31 cellular contexts compared by ENCODE assay signal in the genomic region with DNA sequence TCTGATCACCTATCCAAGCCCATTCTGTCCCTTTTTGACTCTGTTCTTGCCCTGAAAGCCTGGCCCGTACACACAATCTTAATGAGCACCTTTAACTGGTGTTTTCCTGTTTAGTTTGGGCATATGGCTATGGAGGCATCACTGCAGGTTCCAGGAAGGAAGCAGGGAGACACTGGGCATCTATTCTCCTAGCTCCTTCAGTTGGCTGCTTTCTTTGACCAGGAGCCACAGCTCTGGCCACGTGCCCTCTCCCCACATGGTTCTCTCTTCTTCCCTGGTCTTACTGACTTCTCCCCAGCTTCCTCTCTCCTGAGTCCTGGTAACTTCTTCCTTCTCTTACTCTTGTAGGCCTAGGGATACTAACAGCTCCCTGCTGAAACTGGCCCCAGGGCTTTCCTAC.
"Had no signal": no experiment of that assay in that cellular context is flagged by ENCODE, and none has a peak within 500 bp of the region (broad histone marks: within the 10 kb centered on the region; RNA-seq: fewer than 3 reads in every experiment).

No MANE protein-coding gene starts in this region.

- H3K36me3 Mint-ChIP-seq: activated naive CD4-positive, alpha-beta T cell treated with anti-CD3 and anti-CD28 coated beads, Interleukin-2, amount 10 ng/mL, durations not matched to agents 7 days and 5 days; activated naive CD8-positive, alpha-beta T cell treated with anti-CD3 and anti-CD28 coated beads, Interleukin-2, amount 10 ng/mL, durations not matched to agents 7 days and 5 days; brain had no signal

- H3K27ac Mint-ChIP-seq: activated B cell treated with CpG ODN at 0.5 μM for 24 hours; activated CD8-positive, alpha-beta T cell treated with anti-CD3 and anti-CD28 coated beads for 36 hours; activated naive CD4-positive, alpha-beta T cell treated with anti-CD3 and anti-CD28 coated beads, Interleukin-2, amount 10 ng/mL, durations not matched to agents 7 days and 5 days; activated naive CD4-positive, alpha-beta T cell treated with anti-CD3 and anti-CD28 coated beads, Interleukin-2, amount 50 U/mL, for 72 hours; activated naive CD8-positive, alpha-beta T cell treated with anti-CD3 and anti-CD28 coated beads, Interleukin-2, amount 10 ng/mL, durations not matched to agents 7 days and 5 days; dendritic cell treated with granulocyte-macrophage colony-stimulating factor and Interleukin-4, amounts not matched to agents 40 ng/mL and 50 ng/mL, for 4 days; endodermal cell; T-helper 17 cell; T-helper 2 cell treated with Interferon-gamma antibody and Interleukin-4, amounts not matched to agents 5 μg/mL and 100 μg/mL, for 36 hours had no signal

- DNase-seq: activated B cell treated with CpG ODN at 0.5 μM for 24 hours; activated CD4-positive, alpha-beta T cell treated with anti-CD3 and anti-CD28 coated beads for 48 hours; activated CD4-positive, alpha-beta T cell treated with anti-CD3 and anti-CD28 coated beads, Interleukin-2, amount 50 U/mL, for 1 hour; activated CD4-positive, alpha-beta T cell treated with anti-CD3 and anti-CD28 coated beads, Interleukin-2, amount 50 U/mL, for 48 hours; activated CD8-positive, alpha-beta memory T cell treated with anti-CD3 and anti-CD28 coated beads for 24 hours; activated CD8-positive, alpha-beta T cell treated with anti-CD3 and anti-CD28 coated beads for 36 hours; activated gamma-delta T cell; activated naive CD4-positive, alpha-beta T cell; activated naive CD4-positive, alpha-beta T cell treated with anti-CD3 and anti-CD28 coated beads, Interleukin-2, amount 10 ng/mL, durations not matched to agents 7 days and 5 days; activated naive CD8-positive, alpha-beta T cell treated with anti-CD3 and anti-CD28 coated beads, Interleukin-2, amount 10 ng/mL, durations not matched to agents 7 days and 5 days; activated T-cell treated with anti-CD3 and anti-CD28 coated beads, Interleukin-2, amount 50 U/mL, for 1 hour; activated T-cell treated with anti-CD3 and anti-CD28 coated beads, Interleukin-2, amount 50 U/mL, for 48 hours; colonic mucosa; effector memory CD4-positive, alpha-beta T cell; endodermal cell; foreskin fibroblast; head of caudate nucleus; T-helper 1 cell; T-helper 17 cell; T1000; WERI-Rb-1 had no signal

- H3K27ac ChIP-seq: ascending aorta, colonic mucosa, dorsolateral prefrontal cortex, WERI-Rb-1 had no signal

- H3K4me3 ChIP-seq: ascending aorta, colonic mucosa, dorsolateral prefrontal cortex had no signal

- H3K9me3 ChIP-seq: ascending aorta, colonic mucosa had no signal

- H3K4me1 Mint-ChIP-seq: activated B cell treated with CpG ODN at 0.5 μM for 24 hours; activated naive CD4-positive, alpha-beta T cell treated with anti-CD3 and anti-CD28 coated beads, Interleukin-2, amount 10 ng/mL, durations not matched to agents 7 days and 5 days; activated naive CD8-positive, alpha-beta T cell treated with anti-CD3 and anti-CD28 coated beads, Interleukin-2, amount 10 ng/mL, durations not matched to agents 7 days and 5 days; central memory CD8-positive, alpha-beta T cell; endodermal cell; T-helper 17 cell had no signal

- FAIRE-seq: bronchial epithelial cell, frontal cortex had no signal

- ATAC-seq: activated CD4-positive, CD25-positive, alpha-beta regulatory T cell treated with anti-CD3 and anti-CD28 coated beads, Interleukin-2, amount 50 U/mL, for 24 hours; activated CD8-positive, alpha-beta T cell treated with anti-CD3 and anti-CD28 coated beads for 36 hours; activated naive CD4-positive, alpha-beta T cell treated with anti-CD3 and anti-CD28 coated beads, Interleukin-2, amount 50 U/mL, for 72 hours; T-helper 17 cell had no signal

- H3K36me3 ChIP-seq: ascending aorta, colonic mucosa, WERI-Rb-1 had no signal

- H3K4me1 ChIP-seq: ascending aorta, colonic mucosa had no signal

- H3K9me3 Mint-ChIP-seq: activated B cell treated with CpG ODN at 0.5 μM for 24 hours; activated CD8-positive, alpha-beta T cell treated with anti-CD3 and anti-CD28 coated beads for 36 hours; activated naive CD8-positive, alpha-beta T cell treated with anti-CD3 and anti-CD28 coated beads, Interleukin-2, amount 10 ng/mL, durations not matched to agents 7 days and 5 days; dendritic cell treated with granulocyte-macrophage colony-stimulating factor and Interleukin-4, amounts not matched to agents 40 ng/mL and 50 ng/mL, for 4 days; endodermal cell; T-helper 2 cell treated with Interferon-gamma antibody and Interleukin-4, amounts not matched to agents 5 μg/mL and 100 μg/mL, for 36 hours had no signal

- H3K4me3 Mint-ChIP-seq: activated B cell treated with CpG ODN at 0.5 μM for 24 hours; activated CD8-positive, alpha-beta T cell treated with anti-CD3 and anti-CD28 coated beads for 36 hours; activated naive CD4-positive, alpha-beta T cell treated with anti-CD3 and anti-CD28 coated beads, Interleukin-2, amount 10 ng/mL, durations not matched to agents 7 days and 5 days; activated naive CD8-positive, alpha-beta T cell treated with anti-CD3 and anti-CD28 coated beads, Interleukin-2, amount 10 ng/mL, durations not matched to agents 7 days and 5 days; brain; central memory CD8-positive, alpha-beta T cell; dendritic cell treated with granulocyte-macrophage colony-stimulating factor and Interleukin-4, amounts not matched to agents 40 ng/mL and 50 ng/mL, for 4 days; endodermal cell; T-helper 17 cell; T-helper 2 cell treated with Interferon-gamma antibody and Interleukin-4, amounts not matched to agents 5 μg/mL and 100 μg/mL, for 36 hours had no signal

- H3K27me3 ChIP-seq: ascending aorta, dorsolateral prefrontal cortex had no signal
